In genomic region chr19:55062735-55063491, GRCh38 we compare ENCODE assay signal across 1 cellular context.
TF ChIP-seq lines count a peak whose summit lies in the region.

A gene with protein sequence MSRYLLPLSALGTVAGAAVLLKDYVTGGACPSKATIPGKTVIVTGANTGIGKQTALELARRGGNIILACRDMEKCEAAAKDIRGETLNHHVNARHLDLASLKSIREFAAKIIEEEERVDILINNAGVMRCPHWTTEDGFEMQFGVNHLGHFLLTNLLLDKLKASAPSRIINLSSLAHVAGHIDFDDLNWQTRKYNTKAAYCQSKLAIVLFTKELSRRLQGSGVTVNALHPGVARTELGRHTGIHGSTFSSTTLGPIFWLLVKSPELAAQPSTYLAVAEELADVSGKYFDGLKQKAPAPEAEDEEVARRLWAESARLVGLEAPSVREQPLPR (minus strand): TSS chr19:55063148. CDS start chr19:55063032, 116 bp downstream.

TF ChIP-seq in HepG2, 621 proteins besides CTCF, POLR2A, EP300 and RAD21 (continued from another document and continues in another):
- no peak for TF ChIP-seq KIAA2018 (CRISPR knock-in tag; IDR thresholded peaks at IDR 0.05; ENCODE audit: borderline replicate concordance)
- TF ChIP-seq ZNF784 (CRISPR knock-in tag; IDR thresholded peaks at IDR 0.05; ENCODE audit: borderline replicate concordance), result peak; percentile 86; the same call in 1 of the 2 replicates
- TF ChIP-seq KDM2A (CRISPR knock-in tag; IDR thresholded peaks at IDR 0.05; ENCODE audit: borderline replicate concordance, low read depth), result 0 out of 2 replicates have a peak, but pooled peaks have one; percentile 22
- TF ChIP-seq FOXO1 (CRISPR knock-in tag; IDR thresholded peaks at IDR 0.05), result no peak
- TF ChIP-seq TEAD2 (CRISPR knock-in tag; IDR thresholded peaks at IDR 0.05), result no peak
- TF ChIP-seq NR2F2 (IDR thresholded peaks at IDR 0.05; ENCODE audit: borderline replicate concordance, low read depth), result no peak
- 0 out of 2 replicates have a peak, but pooled peaks have one; percentile 40 for TF ChIP-seq ZNF563 (CRISPR knock-in tag; IDR thresholded peaks at IDR 0.05)
- TF ChIP-seq, protein P1, sequence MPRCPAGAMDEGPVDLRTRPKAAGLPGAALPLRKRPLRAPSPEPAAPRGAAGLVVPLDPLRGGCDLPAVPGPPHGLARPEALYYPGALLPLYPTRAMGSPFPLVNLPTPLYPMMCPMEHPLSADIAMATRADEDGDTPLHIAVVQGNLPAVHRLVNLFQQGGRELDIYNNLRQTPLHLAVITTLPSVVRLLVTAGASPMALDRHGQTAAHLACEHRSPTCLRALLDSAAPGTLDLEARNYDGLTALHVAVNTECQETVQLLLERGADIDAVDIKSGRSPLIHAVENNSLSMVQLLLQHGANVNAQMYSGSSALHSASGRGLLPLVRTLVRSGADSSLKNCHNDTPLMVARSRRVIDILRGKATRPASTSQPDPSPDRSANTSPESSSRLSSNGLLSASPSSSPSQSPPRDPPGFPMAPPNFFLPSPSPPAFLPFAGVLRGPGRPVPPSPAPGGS (CRISPR knock-in tag; IDR thresholded peaks at IDR 0.05), result no peak
- TF ChIP-seq SRSF1 (optimal IDR thresholded peaks at IDR 0.05; ENCODE audit: low read depth, low read length), result no peak
- no peak for TF ChIP-seq PBX2 (CRISPR knock-in tag; IDR thresholded peaks at IDR 0.05)
- no peak for TF ChIP-seq IKZF1 (IDR thresholded peaks at IDR 0.05)
- TF ChIP-seq, protein P2, sequence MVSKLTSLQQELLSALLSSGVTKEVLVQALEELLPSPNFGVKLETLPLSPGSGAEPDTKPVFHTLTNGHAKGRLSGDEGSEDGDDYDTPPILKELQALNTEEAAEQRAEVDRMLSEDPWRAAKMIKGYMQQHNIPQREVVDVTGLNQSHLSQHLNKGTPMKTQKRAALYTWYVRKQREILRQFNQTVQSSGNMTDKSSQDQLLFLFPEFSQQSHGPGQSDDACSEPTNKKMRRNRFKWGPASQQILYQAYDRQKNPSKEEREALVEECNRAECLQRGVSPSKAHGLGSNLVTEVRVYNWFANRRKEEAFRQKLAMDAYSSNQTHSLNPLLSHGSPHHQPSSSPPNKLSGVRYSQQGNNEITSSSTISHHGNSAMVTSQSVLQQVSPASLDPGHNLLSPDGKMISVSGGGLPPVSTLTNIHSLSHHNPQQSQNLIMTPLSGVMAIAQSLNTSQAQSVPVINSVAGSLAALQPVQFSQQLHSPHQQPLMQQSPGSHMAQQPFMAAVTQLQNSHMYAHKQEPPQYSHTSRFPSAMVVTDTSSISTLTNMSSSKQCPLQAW (CRISPR knock-in tag; IDR thresholded peaks at IDR 0.05), result no peak
- no peak for TF ChIP-seq HBP1 (CRISPR knock-in tag; IDR thresholded peaks at IDR 0.05; ENCODE audit: low read depth)
- no peak for TF ChIP-seq U2AF1 (optimal IDR thresholded peaks at IDR 0.05; ENCODE audit: low read depth, low read length)
- TF ChIP-seq JUN (CRISPR knock-in tag; IDR thresholded peaks at IDR 0.05), result no peak
- TF ChIP-seq, protein P3, sequence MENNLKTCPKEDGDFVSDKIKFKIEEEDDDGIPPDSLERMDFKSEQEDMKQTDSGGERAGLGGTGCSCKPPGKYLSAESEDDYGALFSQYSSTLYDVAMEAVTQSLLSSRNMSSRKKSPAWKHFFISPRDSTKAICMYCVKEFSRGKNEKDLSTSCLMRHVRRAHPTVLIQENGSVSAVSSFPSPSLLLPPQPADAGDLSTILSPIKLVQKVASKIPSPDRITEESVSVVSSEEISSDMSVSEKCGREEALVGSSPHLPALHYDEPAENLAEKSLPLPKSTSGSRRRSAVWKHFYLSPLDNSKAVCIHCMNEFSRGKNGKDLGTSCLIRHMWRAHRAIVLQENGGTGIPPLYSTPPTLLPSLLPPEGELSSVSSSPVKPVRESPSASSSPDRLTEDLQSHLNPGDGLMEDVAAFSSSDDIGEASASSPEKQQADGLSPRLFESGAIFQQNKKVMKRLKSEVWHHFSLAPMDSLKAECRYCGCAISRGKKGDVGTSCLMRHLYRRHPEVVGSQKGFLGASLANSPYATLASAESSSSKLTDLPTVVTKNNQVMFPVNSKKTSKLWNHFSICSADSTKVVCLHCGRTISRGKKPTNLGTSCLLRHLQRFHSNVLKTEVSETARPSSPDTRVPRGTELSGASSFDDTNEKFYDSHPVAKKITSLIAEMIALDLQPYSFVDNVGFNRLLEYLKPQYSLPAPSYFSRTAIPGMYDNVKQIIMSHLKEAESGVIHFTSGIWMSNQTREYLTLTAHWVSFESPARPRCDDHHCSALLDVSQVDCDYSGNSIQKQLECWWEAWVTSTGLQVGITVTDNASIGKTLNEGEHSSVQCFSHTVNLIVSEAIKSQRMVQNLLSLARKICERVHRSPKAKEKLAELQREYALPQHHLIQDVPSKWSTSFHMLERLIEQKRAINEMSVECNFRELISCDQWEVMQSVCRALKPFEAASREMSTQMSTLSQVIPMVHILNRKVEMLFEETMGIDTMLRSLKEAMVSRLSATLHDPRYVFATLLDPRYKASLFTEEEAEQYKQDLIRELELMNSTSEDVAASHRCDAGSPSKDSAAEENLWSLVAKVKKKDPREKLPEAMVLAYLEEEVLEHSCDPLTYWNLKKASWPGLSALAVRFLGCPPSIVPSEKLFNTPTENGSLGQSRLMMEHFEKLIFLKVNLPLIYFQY (CRISPR knock-in tag; IDR thresholded peaks at IDR 0.05; ENCODE audit: borderline replicate concordance), result no peak
- TF ChIP-seq GTF2F1 (IDR thresholded peaks at IDR 0.05; ENCODE audit: low read length), result no peak
- no peak for TF ChIP-seq NFKB2 (CRISPR knock-in tag; IDR thresholded peaks at IDR 0.05; ENCODE audit: borderline replicate concordance)
- TF ChIP-seq, protein P4, sequence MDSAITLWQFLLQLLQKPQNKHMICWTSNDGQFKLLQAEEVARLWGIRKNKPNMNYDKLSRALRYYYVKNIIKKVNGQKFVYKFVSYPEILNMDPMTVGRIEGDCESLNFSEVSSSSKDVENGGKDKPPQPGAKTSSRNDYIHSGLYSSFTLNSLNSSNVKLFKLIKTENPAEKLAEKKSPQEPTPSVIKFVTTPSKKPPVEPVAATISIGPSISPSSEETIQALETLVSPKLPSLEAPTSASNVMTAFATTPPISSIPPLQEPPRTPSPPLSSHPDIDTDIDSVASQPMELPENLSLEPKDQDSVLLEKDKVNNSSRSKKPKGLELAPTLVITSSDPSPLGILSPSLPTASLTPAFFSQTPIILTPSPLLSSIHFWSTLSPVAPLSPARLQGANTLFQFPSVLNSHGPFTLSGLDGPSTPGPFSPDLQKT (CRISPR knock-in tag; IDR thresholded peaks at IDR 0.05; ENCODE audit: borderline replicate concordance), result no peak
- TF ChIP-seq SOX13 (IDR thresholded peaks at IDR 0.05), result no peak
- TF ChIP-seq SOX13 (CRISPR knock-in tag; conservative IDR thresholded peaks at IDR 0.05 in 1 of 2, IDR thresholded peaks at IDR 0.05 in 1 of 2), result peak in 1 of 2 experiments; percentile 0; a peak in 1 of 4 replicates
- no peak for TF ChIP-seq RFXAP (CRISPR knock-in tag; IDR thresholded peaks at IDR 0.05; ENCODE audit: borderline replicate concordance)
- no peak for TF ChIP-seq ZKSCAN5 (CRISPR knock-in tag; IDR thresholded peaks at IDR 0.05)
- TF ChIP-seq ZNF83 (CRISPR knock-in tag; IDR thresholded peaks at IDR 0.05; ENCODE audit: borderline replicate concordance), result no peak
- TF ChIP-seq MTA1 (CRISPR knock-in tag; IDR thresholded peaks at IDR 0.05; ENCODE audit: borderline replicate concordance), result no peak
- no peak for TF ChIP-seq ZNF329 (CRISPR knock-in tag; IDR thresholded peaks at IDR 0.05; ENCODE audit: low read depth)
- TF ChIP-seq TGIF2 (CRISPR knock-in tag; IDR thresholded peaks at IDR 0.05), result no peak
- no peak for TF ChIP-seq ZNF550 (CRISPR knock-in tag; IDR thresholded peaks at IDR 0.05; ENCODE audit: borderline replicate concordance)
- peak; percentile 87 for TF ChIP-seq POGZ (CRISPR knock-in tag; IDR thresholded peaks at IDR 0.05)
- TF ChIP-seq RFX1 (IDR thresholded peaks at IDR 0.05), result no peak
- 0 out of 2 replicates have a peak, but pooled peaks have one; percentile 23 for TF ChIP-seq ZNF547 (CRISPR knock-in tag; IDR thresholded peaks at IDR 0.05)
- TF ChIP-seq ZNF337 (CRISPR knock-in tag; IDR thresholded peaks at IDR 0.05; ENCODE audit: borderline replicate concordance, low read depth), result no peak
- no peak for TF ChIP-seq ZNF34 (CRISPR knock-in tag; IDR thresholded peaks at IDR 0.05; ENCODE audit: borderline replicate concordance)
- TF ChIP-seq, protein P5, sequence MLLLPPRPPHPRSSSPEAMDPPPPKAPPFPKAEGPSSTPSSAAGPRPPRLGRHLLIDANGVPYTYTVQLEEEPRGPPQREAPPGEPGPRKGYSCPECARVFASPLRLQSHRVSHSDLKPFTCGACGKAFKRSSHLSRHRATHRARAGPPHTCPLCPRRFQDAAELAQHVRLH (CRISPR knock-in tag; IDR thresholded peaks at IDR 0.05; ENCODE audit: borderline replicate concordance, low read depth), result 0 out of 2 replicates have a peak, but pooled peaks have one; percentile 44
- TF ChIP-seq SIX1 (CRISPR knock-in tag; IDR thresholded peaks at IDR 0.05; ENCODE audit: borderline replicate concordance), result no peak
- 0 out of 2 replicates have a peak, but pooled peaks have one; percentile 25 for TF ChIP-seq KDM5A (IDR thresholded peaks at IDR 0.05; ENCODE audit: borderline replicate concordance, low read length)
- TF ChIP-seq ZNF20 (CRISPR knock-in tag; IDR thresholded peaks at IDR 0.05), result no peak
- TF ChIP-seq ATAD3A (CRISPR knock-in tag; IDR thresholded peaks at IDR 0.05), result no peak
- 0 out of 2 replicates have a peak, but pooled peaks have one; percentile 55 for TF ChIP-seq ZSCAN12 (CRISPR knock-in tag; IDR thresholded peaks at IDR 0.05)
- no peak for TF ChIP-seq NFKBIZ (CRISPR knock-in tag; IDR thresholded peaks at IDR 0.05)
